8 cellular contexts compared by ENCODE assay signal in genomic region chr10:45418417-45418858, GRCh38. TPM values are rescaled to one million over a fixed set of nuclear protein-coding genes. Genes with fewer than 3 reads are reported as not detected.
DNase-seq lines count a peak whose midpoint lies in the region; ATAC-seq, FAIRE-seq and TF ChIP-seq lines count a peak whose summit lies in the region.

No MANE protein-coding gene starts in this region.

- H3K36me3 ChIP-seq in muscle layer of duodenum (ENCODE audit: control insufficient read depth in 1 of 2, insufficient read depth in 2 of 2, low read length in 2 of 2) (no peaks in the 10 kb centered on the region), HAP-1 (replicated peaks) (no peaks in the 10 kb centered on the region)

- CTCF ChIA-PET in A549 (lab: Yijun Ruan, JAX) = no interaction called here

- H3K4me3 Mint-ChIP-seq in central memory CD8-positive, alpha-beta T cell = peak overlapping the region; percentile 90

- no peak for TF ChIP-seq RAD21 in A549 (conservative IDR thresholded peaks at IDR 0.05 in 1 of 2, IDR thresholded peaks at IDR 0.05 in 1 of 2)

- H3K36me3 Mint-ChIP-seq in central memory CD8-positive, alpha-beta T cell (ENCODE audit: insufficient read depth) = peaks cover 3% of the 10 kb centered on the region

- DNase-seq in A549 (ENCODE audit: low read depth in 1 of 2, low spot score in 1 of 2) = no peak
- peak; percentile 58 to 90 for DNase-seq in HL-60 (ENCODE audit: low read depth in 1 of 2, low spot score in 1 of 2)
- DNase-seq in central memory CD8-positive, alpha-beta T cell (ENCODE audit: low spot score in 2 of 2) = no peak
- DNase-seq in DMS79 (lab: John Stamatoyannopoulos, UW) = no peak
- no peak for DNase-seq in COLO829 (ENCODE audit: low spot score)
- DNase-seq in GM19238 (ENCODE audit: insufficient read length, low spot score) = no peak
- no peak for DNase-seq in HAP-1 (ENCODE audit: low spot score in 2 of 2)

- no peaks in the 10 kb centered on the region for H3K9me3 ChIP-seq in A549
- no peaks in the 10 kb centered on the region for H3K9me3 ChIP-seq in muscle layer of duodenum (ENCODE audit: control insufficient read depth in 1 of 2, low read length in 2 of 2)
- no peaks in the 10 kb centered on the region for H3K9me3 ChIP-seq in HAP-1

- H3K27me3 Mint-ChIP-seq in central memory CD8-positive, alpha-beta T cell = peaks cover 12% of the 10 kb centered on the region

- TF ChIP-seq POLR2A in A549 (IDR thresholded peaks at IDR 0.05; ENCODE audit: low read length) = no peak

- POLR2A ChIA-PET in A549 (lab: Yijun Ruan, JAX) = no interaction called here

- TF ChIP-seq EP300 in A549 (IDR thresholded peaks at IDR 0.05) = no peak

- H3K27ac ChIP-seq in A549 (no peak overlapping the region), HL-60 (replicated peaks) (peak overlapping the region; percentile 90), muscle layer of duodenum (ENCODE audit: low read length) (peak overlapping the region; percentile 75)

- TF ChIP-seq CTCF in A549 (IDR thresholded peaks at IDR 0.05) (no peak), HL-60 (IDR thresholded peaks at IDR 0.05; ENCODE audit: insufficient read depth, low read length) (no peak)

- in situ Hi-C loops in HAP-1 (cut with MboI; ENCODE audit: low sequenced_read_pairs) = no loop called here

- ATAC-seq in A549 = no peak; a peak in 1 of 6 replicates
- no peak for ATAC-seq in central memory CD8-positive, alpha-beta T cell (replicated peaks; ENCODE audit: extremely low read depth, poor library complexity, severe bottlenecking)

- WGBS in A549 (ENCODE audit: missing lambda C conversion rate) = 66% methylated on average over 15 of the region's 15 CpGs

- H3K9me3 Mint-ChIP-seq in central memory CD8-positive, alpha-beta T cell = no peaks in the 10 kb centered on the region

- peak overlapping the region; percentile 92 for H3K27ac Mint-ChIP-seq in central memory CD8-positive, alpha-beta T cell (ENCODE audit: low read depth)

- peaks cover 36% of the 10 kb centered on the region for H3K4me1 Mint-ChIP-seq in central memory CD8-positive, alpha-beta T cell

- H3K4me2 ChIP-seq in A549 = peak overlapping the region; percentile 50; the same call in 2 of the 3 replicates

- H3K4me3 ChIP-seq in A549 (peak overlapping the region; percentile 17; the same call in 1 of the 3 replicates), HL-60 (replicated peaks; ENCODE audit: insufficient read depth, low read length) (peak overlapping the region; percentile 41), muscle layer of duodenum (ENCODE audit: low read depth in 1 of 2, low read length in 2 of 2) (peak overlapping the region; percentile 62 to 78), HAP-1 (no peak overlapping the region)

- H3K4me1 ChIP-seq in A549 (no peaks in the 10 kb centered on the region), muscle layer of duodenum (ENCODE audit: control insufficient read depth in 1 of 2, insufficient read depth in 2 of 2, low read length in 2 of 2) (peaks cover 0 to 13% of the 10 kb centered on the region in 2 donors), HAP-1 (no peaks in the 10 kb centered on the region)

- H3K27me3 ChIP-seq in HL-60 (ENCODE audit: insufficient read depth, poor library complexity, severe bottlenecking) (no peaks in the 10 kb centered on the region), muscle layer of duodenum (ENCODE audit: low read depth, low read length) (no peaks in the 10 kb centered on the region), HAP-1 (ENCODE audit: low read depth) (no peaks in the 10 kb centered on the region)

- FAIRE-seq in A549 (lab: Jason Lieb, UNC) = no peak

TF ChIP-seq in A549, 52 proteins besides CTCF, POLR2A, EP300 and RAD21:
- no peak for TF ChIP-seq PBX3 (IDR thresholded peaks at IDR 0.05)
- TF ChIP-seq NPAS2 (CRISPR knock-in tag; IDR thresholded peaks at IDR 0.05; ENCODE audit: borderline replicate concordance) = no peak
- no peak for TF ChIP-seq KDM1A (IDR thresholded peaks at IDR 0.05; ENCODE audit: low read depth)
- no peak for TF ChIP-seq FOXS1 (CRISPR knock-in tag; IDR thresholded peaks at IDR 0.05)
- TF ChIP-seq E2F6 (IDR thresholded peaks at IDR 0.05; ENCODE audit: borderline replicate concordance, low read depth) = no peak
- no peak for TF ChIP-seq TFCP2L1 (CRISPR knock-in tag; IDR thresholded peaks at IDR 0.05)
- no peak for TF ChIP-seq KDM5A (IDR thresholded peaks at IDR 0.05)
- TF ChIP-seq REST (IDR thresholded peaks at IDR 0.05) = no peak
- no peak for TF ChIP-seq CBX8 (IDR thresholded peaks at IDR 0.05)
- no peak for TF ChIP-seq HEYL (CRISPR knock-in tag; IDR thresholded peaks at IDR 0.05)
- no peak for TF ChIP-seq SMC3 (IDR thresholded peaks at IDR 0.05)
- TF ChIP-seq HOXB13 (CRISPR knock-in tag; IDR thresholded peaks at IDR 0.05; ENCODE audit: low read depth) = no peak
- TF ChIP-seq HOXB5 (CRISPR knock-in tag; IDR thresholded peaks at IDR 0.05) = no peak
- TF ChIP-seq NFE2L2 (conservative IDR thresholded peaks at IDR 0.05; ENCODE audit: low read length) = no peak
- TF ChIP-seq ZC3H11A (IDR thresholded peaks at IDR 0.05) = no peak
- no peak for TF ChIP-seq ATOH8 (CRISPR knock-in tag; IDR thresholded peaks at IDR 0.05; ENCODE audit: low read depth)
- no peak for TF ChIP-seq SREBF2 (IDR thresholded peaks at IDR 0.05)
TF ChIP-seq in A549: peak in this region for 0.

RNA-seq across cellular contexts. Expression of gene ALOX5, which starts 44.4 kb away (rescaled TPM):
- polyA plus RNA-seq in A549 (2011; rRNA removed) (0.18 and 0.25 TPM in 2 replicates), A549 (2017; fragmentation: RNase III; extraction: RNeasy Plus Mini Kit Qiagen cat#74134 plus additional on column Dnase treatment) (0.21 to 0.40 TPM (median 0.26 TPM) in 3 replicates)
- 0.05 TPM in 2 replicates for polyA plus RNA-seq in A549 (2012; cell fraction: cytosol; rRNA removed)
- polyA plus RNA-seq in A549 (2012; cell fraction: nucleus; rRNA removed) = 0.32 and 0.81 TPM in 2 replicates
- 0.17 and 2.1 TPM in 2 replicates for polyA minus RNA-seq in A549 (2011; rRNA and poly(A)+ RNA removed)

Comparison
In these comparisons a context has a peak if more than half of its experiments do, and no peak if none do; other contexts are left out.
1. DNase-seq: peak in HL-60 (2 of 2); none in A549 (0 of 2), central memory CD8-positive, alpha-beta T cell (0 of 2), DMS79 (single experiment), COLO829 (single experiment), GM19238 (single experiment) and HAP-1 (0 of 2).
2. H3K27ac ChIP-seq: peak in HL-60 (single experiment) and muscle layer of duodenum (single experiment); none in A549 (0 of 2).